1 cellular context compared by ENCODE assay signal in genomic region chr14:21106506-21107359, GRCh38.
TF ChIP-seq lines count a peak whose summit lies in the region.

No MANE protein-coding gene starts in this region.

TF ChIP-seq in HepG2, 621 proteins besides CTCF, POLR2A, EP300 and RAD21 (continued from another document and continues in another):
- TF ChIP-seq AGO1 (IDR thresholded peaks at IDR 0.05; ENCODE audit: low read depth, low read length, poor library complexity, severe bottlenecking) (no peak), ZNF280B (CRISPR knock-in tag; IDR thresholded peaks at IDR 0.05; ENCODE audit: borderline replicate concordance) (peak; percentile 82; the same call in 1 of the 2 replicates), NFYC (CRISPR knock-in tag; IDR thresholded peaks at IDR 0.05) (no peak), RNF219 (CRISPR knock-in tag; IDR thresholded peaks at IDR 0.05) (no peak), ZBTB2 (CRISPR knock-in tag; IDR thresholded peaks at IDR 0.05; ENCODE audit: low read depth) (0 out of 2 replicates have a peak, but pooled peaks have one; percentile 38), ERF (CRISPR knock-in tag; IDR thresholded peaks at IDR 0.05) (peak; percentile 65; the same call in 1 of the 2 replicates), KDM3A (CRISPR knock-in tag; IDR thresholded peaks at IDR 0.05; ENCODE audit: low read depth) (peak; percentile 80), NCOA2 (CRISPR knock-in tag; IDR thresholded peaks at IDR 0.05) (no peak; the same call in none of the 2 replicates), ZNF724P (CRISPR knock-in tag; IDR thresholded peaks at IDR 0.05; ENCODE audit: borderline replicate concordance) (no peak), ZNF761 (CRISPR knock-in tag; conservative IDR thresholded peaks at IDR 0.05) (no peak), BHLHE40 (IDR thresholded peaks at IDR 0.05; ENCODE audit: low read length) (no peak), WIZ (CRISPR knock-in tag; IDR thresholded peaks at IDR 0.05) (no peak), LCORL (IDR thresholded peaks at IDR 0.05) (no peak), LCORL (CRISPR knock-in tag; IDR thresholded peaks at IDR 0.05) (peak; percentile 81; the same call in 1 of the 2 replicates), SP2 (CRISPR knock-in tag; IDR thresholded peaks at IDR 0.05) (no peak), HDAC6 (IDR thresholded peaks at IDR 0.05; ENCODE audit: low read depth, low read length) (no peak), ZNF891 (CRISPR knock-in tag; IDR thresholded peaks at IDR 0.05) (peak; percentile 93), MTERF4 (CRISPR knock-in tag; IDR thresholded peaks at IDR 0.05) (no peak), MIER2 (CRISPR knock-in tag; IDR thresholded peaks at IDR 0.05) (peak; percentile 83), CSRNP1 (CRISPR knock-in tag; IDR thresholded peaks at IDR 0.05) (no peak), FOXP1 (IDR thresholded peaks at IDR 0.05) (no peak), FOXP1 (CRISPR knock-in tag; IDR thresholded peaks at IDR 0.05) (no peak), HIC2 (CRISPR knock-in tag; IDR thresholded peaks at IDR 0.05; ENCODE audit: low read depth) (no peak), HOXA7 (CRISPR knock-in tag; IDR thresholded peaks at IDR 0.05) (no peak), ZSCAN5A (CRISPR knock-in tag; IDR thresholded peaks at IDR 0.05; ENCODE audit: borderline replicate concordance) (no peak), ZBTB40 (IDR thresholded peaks at IDR 0.05) (no peak), ZBTB40 (CRISPR knock-in tag; IDR thresholded peaks at IDR 0.05) (no peak), BCL6 (CRISPR knock-in tag; IDR thresholded peaks at IDR 0.05) (peak; percentile 48; the same call in 1 of the 2 replicates), ELF1 (CRISPR knock-in tag; IDR thresholded peaks at IDR 0.05) (no peak), ZNF549 (CRISPR knock-in tag; IDR thresholded peaks at IDR 0.05) (no peak), TCF7 (IDR thresholded peaks at IDR 0.05; ENCODE audit: low read depth) (no peak), NFIB (CRISPR knock-in tag; IDR thresholded peaks at IDR 0.05; ENCODE audit: borderline replicate concordance) (no peak), ZNF232 (CRISPR knock-in tag; IDR thresholded peaks at IDR 0.05; ENCODE audit: borderline replicate concordance) (no peak), MTF2 (CRISPR knock-in tag; IDR thresholded peaks at IDR 0.05; ENCODE audit: borderline replicate concordance) (0 out of 2 replicates have a peak, but pooled peaks have one; percentile 49), ZNF589 (CRISPR knock-in tag; conservative IDR thresholded peaks at IDR 0.05) (no peak), TEF (CRISPR knock-in tag; IDR thresholded peaks at IDR 0.05) (no peak), FOXM1 (CRISPR knock-in tag; IDR thresholded peaks at IDR 0.05) (no peak), GTF2F1 (IDR thresholded peaks at IDR 0.05; ENCODE audit: low read length) (no peak), KLF9 (CRISPR knock-in tag; IDR thresholded peaks at IDR 0.05; ENCODE audit: low read depth) (0 out of 2 replicates have a peak, but pooled peaks have one; percentile 45), ZFP41 (CRISPR knock-in tag; IDR thresholded peaks at IDR 0.05; ENCODE audit: borderline replicate concordance) (no peak), PPARG (CRISPR knock-in tag; conservative IDR thresholded peaks at IDR 0.05) (0 out of 2 replicates have a peak, but pooled peaks have one; percentile 50), MAZ (IDR thresholded peaks at IDR 0.05; ENCODE audit: borderline replicate concordance, low read depth, low read length) (no peak), MAZ (CRISPR knock-in tag; IDR thresholded peaks at IDR 0.05; ENCODE audit: low read depth) (0 out of 2 replicates have a peak, but pooled peaks have one; percentile 21)
